Comparison of ENCODE assay signal across 8 cellular contexts in genomic region chr7:50660040-50660829, GRCh38.
A peak's percentile ranks its signal among the peaks of the same experiment; 100 is the strongest.
DNase-seq lines count a peak whose midpoint lies in the region; ATAC-seq, FAIRE-seq and TF ChIP-seq lines count a peak whose summit lies in the region.

No MANE protein-coding gene starts in this region.

- ATAC-seq in GM18502 (IDR thresholded peaks at IDR 0.05; ENCODE audit: poor library complexity, unreplicated experiment) = peak; percentile 22
- no peak for ATAC-seq in K562
- no peak for ATAC-seq in HG02885 (IDR thresholded peaks at IDR 0.05; ENCODE audit: poor library complexity, unreplicated experiment)
- no peak for ATAC-seq in omental fat pad (ENCODE audit: low FRiP score)

- no peak for TF ChIP-seq EP300 in K562 (IDR thresholded peaks at IDR 0.05; ENCODE audit: low read length)

- H2AFZ ChIP-seq in K562 (ENCODE audit: low read depth, low read length) = no peak overlapping the region

- TF ChIP-seq CTCF in K562 (IDR thresholded peaks at IDR 0.05 in 2 of 3, conservative IDR thresholded peaks at IDR 0.05 in 1 of 3; ENCODE audit: insufficient read depth in 2 of 3, low read depth in 1 of 3, low read length in 3 of 3) (no peak), A673 (conservative IDR thresholded peaks at IDR 0.05; ENCODE audit: low read depth, low read length) (no peak), omental fat pad (IDR thresholded peaks at IDR 0.05) (no peak)

- H3K9ac ChIP-seq in K562 (ENCODE audit: insufficient read depth in 1 of 2, low read depth in 2 of 2, low read length in 2 of 2) = no peak overlapping the region

- WGBS in K562 (ENCODE audit: insufficient coverage, low coverage, missing lambda C conversion rate) = 91% methylated on average over 23 of the region's 30 CpGs

- DNase-seq in T-helper 2 cell (peak in 4 of 5 experiments; percentile 15 to 92 (median 48)), K562 (ENCODE audit: extremely low read depth in 1 of 4, low spot score in 3 of 4) (no peak), A673 (ENCODE audit: low spot score) (no peak), amniotic stem cell (lab: John Stamatoyannopoulos, UW) (no peak), omental fat pad (ENCODE audit: low spot score) (no peak)
- DNase-seq in stimulated activated CD4-positive, alpha-beta T cell treated with anti-CD3 and anti-CD28 coated beads, Interleukin-15, amount 100 ng/mL, for 48 hours (ENCODE audit: low read depth in 2 of 2) = peak; percentile 16 to 33

- POLR2A ChIA-PET in K562 (lab: Yijun Ruan, JAX) = interaction anchor here (1.1 kb wide), 1 partner anchor 13 kb away, joined by 3 read pairs; no protein-coding TSS in a partner anchor
- POLR2A ChIA-PET in A673 (lab: Charles Lee; ENCODE audit: low non-redundant PET) = no interaction called here

- H3K27me3 ChIP-seq in K562 (ENCODE audit: control insufficient read depth in 2 of 2, insufficient read depth in 2 of 2, low read length in 2 of 2) = no peaks in the 10 kb centered on the region
- peaks cover 6% of the 10 kb centered on the region for H3K27me3 ChIP-seq in A673 (replicated peaks; ENCODE audit: insufficient read depth, low read depth, low read length, poor library complexity)

- TF ChIP-seq POLR2A in K562 (conservative IDR thresholded peaks at IDR 0.05) = no peak

- no peak for FAIRE-seq in K562 (lab: Jason Lieb, UNC)

- no peak overlapping the region for H3K4me2 ChIP-seq in K562 (ENCODE audit: insufficient read depth, low read length)

- H3K4me3 ChIP-seq in K562 (no peak overlapping the region), A673 (ENCODE audit: low read depth, low read length, poor library complexity, severe bottlenecking) (no peak overlapping the region)

- in situ Hi-C loops in K562 (cut with MboI) = no loop called here

- H3K79me2 ChIP-seq in K562 (ENCODE audit: control insufficient read depth, insufficient read depth, low read length) = no peaks in the 10 kb centered on the region

- no peak overlapping the region for H3K27ac ChIP-seq in K562 (ENCODE audit: extremely low read depth, low read depth, low read length)
- H3K27ac ChIP-seq in A673 (ENCODE audit: low read depth, low read length, poor library complexity, severe bottlenecking) = no peak overlapping the region

- H3K4me1 ChIP-seq in K562 (replicated peaks in 1 of 2; ENCODE audit: control insufficient read depth in 2 of 2, insufficient read depth in 2 of 2, low read length in 2 of 2) (peaks cover 0 to 4% of the 10 kb centered on the region in 2 experiments; a peak in 1 of 5 replicates), A673 (ENCODE audit: insufficient read depth, low read length, poor library complexity, severe bottlenecking) (no peaks in the 10 kb centered on the region)

- H3K9me1 ChIP-seq in K562 (ENCODE audit: control insufficient read depth, insufficient read depth, low read length) = no peaks in the 10 kb centered on the region

- CTCF ChIA-PET in K562 (lab: Yijun Ruan, JAX; ENCODE audit: low intra/inter-chr PET ratio) = no interaction called here
- CTCF ChIA-PET in A673 (lab: Charles Lee) = no interaction called here

- intact Hi-C loops in K562 (cut with micrococcal nuclease) (no loop called here), A673 (cut with micrococcal nuclease; ENCODE audit: unreplicated experiment) (no loop called here)

- TF ChIP-seq RAD21 in K562 (CRISPR knock-in tag; conservative IDR thresholded peaks at IDR 0.05 in 1 of 2, IDR thresholded peaks at IDR 0.05 in 1 of 2) = no peak

- H3K36me3 ChIP-seq in K562 (ENCODE audit: control insufficient read depth, insufficient read depth, low read length) (peaks cover 44% of the 10 kb centered on the region; the same call in 2 of the 3 replicates), A673 (ENCODE audit: insufficient read depth, low read length, poor library complexity, severe bottlenecking) (no peaks in the 10 kb centered on the region)

- 0 out of 2 replicates have a peak, but pooled peaks cover 9% of the 10 kb centered on the region for H4K20me1 ChIP-seq in K562 (replicated peaks; ENCODE audit: control insufficient read depth, insufficient read depth, low read length)

- BruUV-seq in K562 (replicated peaks; lab: Mats Ljungman, UMichigan) (no TSS peak), A673 (replicated peaks; lab: Mats Ljungman, UMichigan) (no TSS peak)

- H3K9me3 ChIP-seq in K562 (replicated peaks; ENCODE audit: control insufficient read depth, insufficient read depth, low read depth, low read length) = no peaks in the 10 kb centered on the region
- H3K9me3 ChIP-seq in A673 (ENCODE audit: low read depth, low read length, poor library complexity, severe bottlenecking) = no peaks in the 10 kb centered on the region

TF ChIP-seq in K562, 482 proteins besides CTCF, POLR2A, EP300 and RAD21:
- TF ChIP-seq ESRRB (CRISPR knock-in tag; IDR thresholded peaks at IDR 0.05; ENCODE audit: borderline replicate concordance) (no peak), ZBTB11 (CRISPR knock-in tag; IDR thresholded peaks at IDR 0.05) (no peak), ZNF24 (IDR thresholded peaks at IDR 0.05) (no peak), NKRF (IDR thresholded peaks at IDR 0.05; ENCODE audit: borderline replicate concordance) (no peak), SLC30A9 (CRISPR knock-in tag; IDR thresholded peaks at IDR 0.05) (no peak), DPF2 (IDR thresholded peaks at IDR 0.05) (no peak), SOX6 (IDR thresholded peaks at IDR 0.05) (no peak), RBM22 (IDR thresholded peaks at IDR 0.05; ENCODE audit: low read depth, low read length, poor library complexity, severe bottlenecking) (peak; percentile 88), NONO (IDR thresholded peaks at IDR 0.05; ENCODE audit: low read depth in 2 of 2, low read length in 1 of 2) (no peak), POLR2G (IDR thresholded peaks at IDR 0.05; ENCODE audit: low read depth, low read length) (peak; percentile 61)
- TF ChIP-seq, protein P1, sequence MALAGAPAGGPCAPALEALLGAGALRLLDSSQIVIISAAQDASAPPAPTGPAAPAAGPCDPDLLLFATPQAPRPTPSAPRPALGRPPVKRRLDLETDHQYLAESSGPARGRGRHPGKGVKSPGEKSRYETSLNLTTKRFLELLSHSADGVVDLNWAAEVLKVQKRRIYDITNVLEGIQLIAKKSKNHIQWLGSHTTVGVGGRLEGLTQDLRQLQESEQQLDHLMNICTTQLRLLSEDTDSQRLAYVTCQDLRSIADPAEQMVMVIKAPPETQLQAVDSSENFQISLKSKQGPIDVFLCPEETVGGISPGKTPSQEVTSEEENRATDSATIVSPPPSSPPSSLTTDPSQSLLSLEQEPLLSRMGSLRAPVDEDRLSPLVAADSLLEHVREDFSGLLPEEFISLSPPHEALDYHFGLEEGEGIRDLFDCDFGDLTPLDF (CRISPR knock-in tag; IDR thresholded peaks at IDR 0.05) = no peak
- TF ChIP-seq, protein P2, sequence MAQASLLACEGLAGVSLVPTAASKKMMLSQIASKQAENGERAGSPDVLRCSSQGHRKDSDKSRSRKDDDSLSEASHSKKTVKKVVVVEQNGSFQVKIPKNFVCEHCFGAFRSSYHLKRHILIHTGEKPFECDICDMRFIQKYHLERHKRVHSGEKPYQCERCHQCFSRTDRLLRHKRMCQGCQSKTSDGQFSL (CRISPR knock-in tag; IDR thresholded peaks at IDR 0.05) = peak; percentile 50; the same call in 1 of the 2 replicates
- TF ChIP-seq, protein P2 (tag; IDR thresholded peaks at IDR 0.05) = no peak

Comparison
In these comparisons a context has a peak if more than half of its experiments do, and no peak if none do; other contexts are left out.
1. DNase-seq: peak in T-helper 2 cell (4 of 5) and stimulated activated CD4-positive, alpha-beta T cell treated with anti-CD3 and anti-CD28 coated beads, Interleukin-15, amount 100 ng/mL, for 48 hours (2 of 2); none in K562 (0 of 4), A673 (single experiment), amniotic stem cell (single experiment) and omental fat pad (single experiment).